In genomic region chr6:111818539-111819226, GRCh38 we compare ENCODE assay signal across 14 cellular contexts. TPM values are rescaled to one million over a fixed set of nuclear protein-coding genes. Genes with fewer than 3 reads are reported as not detected.
DNase-seq lines count a peak whose midpoint lies in the region; ATAC-seq and TF ChIP-seq lines count a peak whose summit lies in the region.
"Had no signal": no experiment of that assay in that cellular context is flagged by ENCODE, and none has a peak within 500 bp of the region (broad histone marks: within the 10 kb centered on the region; RNA-seq: fewer than 3 reads in every experiment).

No MANE protein-coding gene starts in this region.

- 59% methylated on average over 5 of the region's 5 CpGs for WGBS in smooth muscle cell (ENCODE audit: low lambda C conversion rate)

- H3K4me3 ChIP-seq in smooth muscle cell (no peak overlapping the region), foreskin fibroblast (ENCODE audit: low read depth in 1 of 2, low read length in 2 of 2) (no peak overlapping the region)
- H3K4me3 ChIP-seq: cardiac muscle cell, lung, SK-N-MC had no signal

- POLR2A ChIA-PET in activated CD8-positive, alpha-beta T cell treated with anti-CD3 and anti-CD28 coated beads for 36 hours (lab: Charles Lee), result interaction anchor here (0.6 to 3.5 kb wide), 9 partner anchors 9 to 414 kb away, joined by 3 to 23 read pairs (median 3); no protein-coding TSS in a partner anchor

- peaks cover 60% of the 10 kb centered on the region for H3K36me3 Mint-ChIP-seq in activated CD8-positive, alpha-beta T cell treated with anti-CD3 and anti-CD28 coated beads for 36 hours (ENCODE audit: low read depth)

- H3K27me3 ChIP-seq in smooth muscle cell (ENCODE audit: low read depth), result no peaks in the 10 kb centered on the region
- H3K27me3 ChIP-seq: cardiac muscle cell had no signal

- peaks cover 53% of the 10 kb centered on the region for H4K20me1 ChIP-seq in smooth muscle cell (ENCODE audit: low read depth)

- CTCF ChIA-PET in activated CD8-positive, alpha-beta T cell treated with anti-CD3 and anti-CD28 coated beads for 36 hours (lab: Charles Lee), result interaction anchor here (0.7 to 1.2 kb wide), 8 partner anchors 13 to 193 kb away, joined by 3 to 4 read pairs (median 4); no protein-coding TSS in a partner anchor

- peaks cover 72% of the 10 kb centered on the region for H3K4me1 Mint-ChIP-seq in activated CD8-positive, alpha-beta T cell treated with anti-CD3 and anti-CD28 coated beads for 36 hours (ENCODE audit: low read depth)

- H3K4me3 Mint-ChIP-seq in activated CD8-positive, alpha-beta T cell treated with anti-CD3 and anti-CD28 coated beads for 36 hours, result peak overlapping the region; percentile 37

- peaks cover 1% of the 10 kb centered on the region for H3K9me3 Mint-ChIP-seq in activated CD8-positive, alpha-beta T cell treated with anti-CD3 and anti-CD28 coated beads for 36 hours

- peaks cover 11% of the 10 kb centered on the region for H3F3A ChIP-seq in smooth muscle cell (ENCODE audit: low read depth)

- no peak overlapping the region for H3K9ac ChIP-seq in smooth muscle cell (ENCODE audit: low read depth)

- peak; percentile 57 for ATAC-seq in activated CD8-positive, alpha-beta T cell treated with anti-CD3 and anti-CD28 coated beads for 36 hours
- no peak for ATAC-seq in HG03175 (IDR thresholded peaks at IDR 0.05; ENCODE audit: unreplicated experiment)

- DNase-seq in EL (peak; percentile 39), foreskin melanocyte (peak; percentile 75), smooth muscle cell (lab: John Stamatoyannopoulos, UW; ENCODE audit: unreplicated experiment) (no peak), foreskin fibroblast (no peak), middle frontal gyrus (ENCODE audit: extremely low spot score, low spot score) (no peak)
- peak; percentile 49 for DNase-seq in activated CD8-positive, alpha-beta T cell treated with anti-CD3 and anti-CD28 coated beads for 36 hours
- DNase-seq: activated CD4-positive, alpha-beta T cell treated with anti-CD3 and anti-CD28 coated beads, Interleukin-2, amount 50 U/mL, for 4 hours; NCI-H1092; NCI-H774; right cardiac atrium had no signal

- no peak for TF ChIP-seq CTCF in activated CD8-positive, alpha-beta T cell treated with anti-CD3 and anti-CD28 coated beads for 36 hours (IDR thresholded peaks at IDR 0.05)
- TF ChIP-seq CTCF in smooth muscle cell (IDR thresholded peaks at IDR 0.05; ENCODE audit: borderline replicate concordance, insufficient read depth, poor library complexity, severe bottlenecking) (no peak), foreskin fibroblast (IDR thresholded peaks at IDR 0.05; ENCODE audit: low read depth, low read length) (no peak)

- H3K79me2 ChIP-seq in smooth muscle cell (ENCODE audit: low read depth), result peaks cover 60% of the 10 kb centered on the region

- peaks cover 5% of the 10 kb centered on the region for H3K4me1 ChIP-seq in smooth muscle cell (ENCODE audit: low read depth)

- intact Hi-C loops in activated CD8-positive, alpha-beta T cell treated with anti-CD3 and anti-CD28 coated beads for 36 hours (cut with micrococcal nuclease), result no loop called here

- H3K4me2 ChIP-seq in smooth muscle cell, result peak overlapping the region; percentile 13

- H3K36me3 ChIP-seq in smooth muscle cell (ENCODE audit: low read depth), result no peaks in the 10 kb centered on the region
- H3K36me3 ChIP-seq: cardiac muscle cell had no signal

- H3K9me3 ChIP-seq in smooth muscle cell (replicated peaks; ENCODE audit: low read depth), result no peaks in the 10 kb centered on the region

- peak overlapping the region; percentile 90 for H3K27ac Mint-ChIP-seq in activated CD8-positive, alpha-beta T cell treated with anti-CD3 and anti-CD28 coated beads for 36 hours

- no peak overlapping the region for H2AFZ ChIP-seq in smooth muscle cell (ENCODE audit: low read depth)

- H3K27ac ChIP-seq in smooth muscle cell (ENCODE audit: low read depth), result no peak overlapping the region
- H3K27ac ChIP-seq: cardiac muscle cell had no signal

- no peaks in the 10 kb centered on the region for H3K27me3 Mint-ChIP-seq in activated CD8-positive, alpha-beta T cell treated with anti-CD3 and anti-CD28 coated beads for 36 hours

RNA-seq across cellular contexts. Expression of gene FYN, which starts 54.6 kb away (rescaled TPM):
- total RNA-seq in activated CD8-positive, alpha-beta T cell treated with anti-CD3 and anti-CD28 coated beads for 36 hours, result 100 to 1,000 TPM; 384 to 386 TPM
- 110 and 120 TPM in 2 replicates for total RNA-seq in smooth muscle cell
- 138 and 140 TPM in 2 replicates for polyA plus RNA-seq in smooth muscle cell

Comparison
In these comparisons a context has a peak if more than half of its experiments do, and no peak if none do; other contexts are left out.
1. DNase-seq: peak in EL (single experiment), activated CD8-positive, alpha-beta T cell treated with anti-CD3 and anti-CD28 coated beads for 36 hours (single experiment) and foreskin melanocyte (single experiment); none in smooth muscle cell (single experiment), foreskin fibroblast (0 of 2) and middle frontal gyrus (single experiment).